In genomic region chr12:90854136-90854689, GRCh38 we compare ENCODE assay signal across 8 cellular contexts.
A peak's percentile ranks its signal among the peaks of the same experiment; 100 is the strongest.
DNase-seq lines count a peak whose midpoint lies in the region; ATAC-seq, FAIRE-seq and TF ChIP-seq lines count a peak whose summit lies in the region.

No MANE protein-coding gene starts in this region.

- H3K9me3 Mint-ChIP-seq in CD4-positive, CD25-positive, alpha-beta regulatory T cell: no peaks in the 10 kb centered on the region
- no peaks in the 10 kb centered on the region for H3K9me3 Mint-ChIP-seq in CD8-positive, alpha-beta memory T cell

- no peaks in the 10 kb centered on the region for H3K9me1 ChIP-seq in K562 (ENCODE audit: control insufficient read depth, insufficient read depth, low read length)

- no peaks in the 10 kb centered on the region for H3K9me3 ChIP-seq in CD4-positive, CD25-positive, alpha-beta regulatory T cell (ENCODE audit: control insufficient read depth in 2 of 2, low read length in 2 of 2)
- H3K9me3 ChIP-seq in K562 (replicated peaks; ENCODE audit: control insufficient read depth, insufficient read depth, low read depth, low read length) (no peaks in the 10 kb centered on the region), vagina (no peaks in the 10 kb centered on the region)
- no peaks in the 10 kb centered on the region for H3K9me3 ChIP-seq in CD8-positive, alpha-beta memory T cell (ENCODE audit: low read length)

- intact Hi-C loops in K562 (cut with micrococcal nuclease) (no loop called here), vagina (cut with DNase I) (no loop called here)

- TF ChIP-seq EP300 in K562 (IDR thresholded peaks at IDR 0.05; ENCODE audit: low read length): no peak

- H3K36me3 Mint-ChIP-seq in CD4-positive, CD25-positive, alpha-beta regulatory T cell: no peaks in the 10 kb centered on the region
- no peaks in the 10 kb centered on the region for H3K36me3 Mint-ChIP-seq in CD8-positive, alpha-beta memory T cell

- no peaks in the 10 kb centered on the region for H3K79me2 ChIP-seq in K562 (ENCODE audit: control insufficient read depth, insufficient read depth, low read length)

- CTCF ChIA-PET in K562 (lab: Yijun Ruan, JAX; ENCODE audit: low intra/inter-chr PET ratio): interaction anchor here (0.6 kb wide), 1 partner anchor 346 kb away, joined by 3 read pairs; no protein-coding TSS in a partner anchor
- CTCF ChIA-PET in CD8-positive, alpha-beta memory T cell (lab: Charles Lee): interaction anchor here (1.0 kb wide), 1 partner anchor 1311 kb away, joined by 3 read pairs; no protein-coding TSS in a partner anchor

- peak in 2 of 3 donors; percentile 4 to 39 for DNase-seq in CD4-positive, CD25-positive, alpha-beta regulatory T cell
- DNase-seq in NCI-H2227 treated with DMSO at 0.1 percent for 48 hours (lab: John Stamatoyannopoulos, UW): peak; percentile 52
- DNase-seq in K562 (ENCODE audit: extremely low read depth in 1 of 4, low spot score in 3 of 4): peak in 2 of 4 experiments; percentile 7 to 16
- DNase-seq in kidney tubule cell (ENCODE audit: low spot score): peak; percentile 37
- DNase-seq in vagina (ENCODE audit: extremely low spot score in 2 of 2): no peak
- no peak for DNase-seq in CD8-positive, alpha-beta memory T cell

- H2AFZ ChIP-seq in K562 (ENCODE audit: low read depth, low read length): no peak overlapping the region

- peaks cover 2% of the 10 kb centered on the region for H3K27me3 ChIP-seq in CD4-positive, CD25-positive, alpha-beta regulatory T cell (ENCODE audit: control insufficient read depth, insufficient read depth, low read length)
- H3K27me3 ChIP-seq in K562 (ENCODE audit: control insufficient read depth in 2 of 2, insufficient read depth in 2 of 2, low read length in 2 of 2) (no peaks in the 10 kb centered on the region), vagina (no peaks in the 10 kb centered on the region)
- no peaks in the 10 kb centered on the region for H3K27me3 ChIP-seq in CD8-positive, alpha-beta memory T cell (ENCODE audit: insufficient read depth, low read length, poor library complexity, severe bottlenecking)

- TF ChIP-seq CTCF in K562 (IDR thresholded peaks at IDR 0.05 in 2 of 3, conservative IDR thresholded peaks at IDR 0.05 in 1 of 3; ENCODE audit: insufficient read depth in 2 of 3, low read depth in 1 of 3, low read length in 3 of 3): peak in 2 of 3 experiments; percentile 34 to 42; a peak in 3 of 6 replicates
- peak; percentile 41 to 58 (median 57) for TF ChIP-seq CTCF in vagina (IDR thresholded peaks at IDR 0.05)

- peaks cover 8% of the 10 kb centered on the region for H3K27me3 Mint-ChIP-seq in CD4-positive, CD25-positive, alpha-beta regulatory T cell
- peaks cover 0 to 1% of the 10 kb centered on the region in 2 donors for H3K27me3 Mint-ChIP-seq in CD8-positive, alpha-beta memory T cell

- WGBS in K562 (ENCODE audit: insufficient coverage, low coverage, missing lambda C conversion rate): 3% methylated on average over 8 of the region's 8 CpGs

- ATAC-seq in CD4-positive, CD25-positive, alpha-beta regulatory T cell (ENCODE audit: low read depth in 2 of 2): peak in 1 of 2 donors; percentile 53
- ATAC-seq in GM18498 (IDR thresholded peaks at IDR 0.05; ENCODE audit: unreplicated experiment) (peak; percentile 81), HG02884 (IDR thresholded peaks at IDR 0.05; ENCODE audit: unreplicated experiment) (peak; percentile 80), K562 (no peak)

- H3K4me3 Mint-ChIP-seq in CD4-positive, CD25-positive, alpha-beta regulatory T cell: no peak overlapping the region
- H3K4me3 Mint-ChIP-seq in CD8-positive, alpha-beta memory T cell: no peak overlapping the region

- BruUV-seq in K562 (replicated peaks; lab: Mats Ljungman, UMichigan): no TSS peak

- FAIRE-seq in K562 (lab: Jason Lieb, UNC): no peak

- no peaks in the 10 kb centered on the region for H3K36me3 ChIP-seq in CD4-positive, CD25-positive, alpha-beta regulatory T cell (ENCODE audit: control insufficient read depth, insufficient read depth, low read length)
- H3K36me3 ChIP-seq in K562 (ENCODE audit: control insufficient read depth, insufficient read depth, low read length) (no peaks in the 10 kb centered on the region), vagina (no peaks in the 10 kb centered on the region)
- no peaks in the 10 kb centered on the region for H3K36me3 ChIP-seq in CD8-positive, alpha-beta memory T cell (ENCODE audit: insufficient read depth, low read length)

- POLR2A ChIA-PET in K562 (lab: Yijun Ruan, JAX): no interaction called here
- POLR2A ChIA-PET in CD8-positive, alpha-beta memory T cell (lab: Charles Lee): no interaction called here

- H3K9ac ChIP-seq in K562 (ENCODE audit: insufficient read depth in 1 of 2, low read depth in 2 of 2, low read length in 2 of 2): no peak overlapping the region

- peaks cover 0 to 4% (median 0%) of the 10 kb centered on the region in 4 donors for H3K4me1 Mint-ChIP-seq in CD4-positive, CD25-positive, alpha-beta regulatory T cell
- H3K4me1 Mint-ChIP-seq in CD8-positive, alpha-beta memory T cell: no peaks in the 10 kb centered on the region

- H3K4me2 ChIP-seq in K562 (ENCODE audit: insufficient read depth, low read length): no peak overlapping the region

- H3K27ac Mint-ChIP-seq in CD4-positive, CD25-positive, alpha-beta regulatory T cell: no peak overlapping the region
- no peak overlapping the region for H3K27ac Mint-ChIP-seq in CD8-positive, alpha-beta memory T cell

- peak in 1 of 2 experiments; percentile 51; a peak in 3 of 4 replicates for TF ChIP-seq RAD21 in K562 (CRISPR knock-in tag; conservative IDR thresholded peaks at IDR 0.05 in 1 of 2, IDR thresholded peaks at IDR 0.05 in 1 of 2)

- TF ChIP-seq POLR2A in K562 (conservative IDR thresholded peaks at IDR 0.05) (no peak), vagina (IDR thresholded peaks at IDR 0.05) (no peak)

- no peak overlapping the region for H3K27ac ChIP-seq in CD4-positive, CD25-positive, alpha-beta regulatory T cell (ENCODE audit: insufficient read depth, low read length, poor library complexity, severe bottlenecking)
- H3K27ac ChIP-seq in K562 (ENCODE audit: extremely low read depth, low read depth, low read length) (no peak overlapping the region), vagina (no peak overlapping the region)
- H3K27ac ChIP-seq in CD8-positive, alpha-beta memory T cell (ENCODE audit: low read depth, low read length): no peak overlapping the region

- H3K4me1 ChIP-seq in CD4-positive, CD25-positive, alpha-beta regulatory T cell (ENCODE audit: control insufficient read depth, insufficient read depth, low read length, poor library complexity, severe bottlenecking): no peaks in the 10 kb centered on the region
- H3K4me1 ChIP-seq in K562 (replicated peaks in 1 of 2; ENCODE audit: control insufficient read depth in 2 of 2, insufficient read depth in 2 of 2, low read length in 2 of 2) (no peaks in the 10 kb centered on the region), vagina (peaks cover 7% of the 10 kb centered on the region)
- H3K4me1 ChIP-seq in CD8-positive, alpha-beta memory T cell (ENCODE audit: insufficient read depth, low read length): no peaks in the 10 kb centered on the region

- H4K20me1 ChIP-seq in K562 (replicated peaks; ENCODE audit: control insufficient read depth, insufficient read depth, low read length): no peaks in the 10 kb centered on the region

- in situ Hi-C loops in K562 (cut with MboI): no loop called here

- no peak overlapping the region for H3K4me3 ChIP-seq in CD4-positive, CD25-positive, alpha-beta regulatory T cell (ENCODE audit: low read depth, low read length)
- H3K4me3 ChIP-seq in K562: no peak overlapping the region
- H3K4me3 ChIP-seq in vagina: no peak overlapping the region
- H3K4me3 ChIP-seq in CD8-positive, alpha-beta memory T cell (ENCODE audit: low read length): no peak overlapping the region

TF ChIP-seq in K562, 482 proteins besides CTCF, POLR2A, EP300 and RAD21:
- TF ChIP-seq JUN (IDR thresholded peaks at IDR 0.05; ENCODE audit: borderline replicate concordance, low read depth, low read length) (no peak), JUN (CRISPR knock-in tag; IDR thresholded peaks at IDR 0.05; ENCODE audit: borderline replicate concordance) (no peak), SMC3 (conservative IDR thresholded peaks at IDR 0.05; ENCODE audit: insufficient read depth, low read depth, low read length) (no peak), SRF (CRISPR knock-in tag; IDR thresholded peaks at IDR 0.05) (peak in 1 of 2 experiments; percentile 82; a peak in 1 of 4 replicates)

Comparison
In these comparisons a context has a peak if more than half of its experiments do, and no peak if none do; other contexts are left out.
1. DNase-seq: peak in CD4-positive, CD25-positive, alpha-beta regulatory T cell (2 of 3), NCI-H2227 treated with DMSO at 0.1 percent for 48 hours (single experiment) and kidney tubule cell (single experiment); none in vagina (0 of 2) and CD8-positive, alpha-beta memory T cell (0 of 5).